ENCODE assay signal across 17 cellular contexts in the genomic region with DNA sequence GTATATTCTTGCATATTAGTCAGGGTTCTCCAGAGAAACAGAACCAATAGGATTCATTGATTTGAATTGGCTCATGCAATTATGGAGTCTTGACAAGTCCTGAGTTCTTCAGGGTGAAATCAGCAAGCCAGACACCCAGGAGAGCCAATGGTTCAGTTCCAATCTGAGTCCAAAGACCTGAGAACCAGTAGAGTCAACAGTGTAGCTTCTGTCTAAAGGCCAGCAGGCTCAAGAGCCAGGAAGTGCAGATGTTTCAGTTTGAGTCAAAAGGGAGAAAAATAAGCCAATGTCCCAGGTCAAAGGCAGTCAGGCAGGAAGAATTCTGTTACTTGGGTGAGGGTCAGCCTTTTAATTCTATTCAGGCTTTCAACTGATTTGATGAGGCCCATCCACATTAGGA. TPM values are rescaled to one million over a fixed set of nuclear protein-coding genes. Genes with fewer than 3 reads are reported as not detected.
A peak's percentile ranks its signal among the peaks of the same experiment; 100 is the strongest.
DNase-seq lines count a peak whose midpoint lies in the region; ATAC-seq, FAIRE-seq and TF ChIP-seq lines count a peak whose summit lies in the region.
"Had no signal": no experiment of that assay in that cellular context is flagged by ENCODE, and none has a peak within 500 bp of the region (broad histone marks: within the 10 kb centered on the region; RNA-seq: fewer than 3 reads in every experiment).

No MANE protein-coding gene starts in this region.

- peaks cover 5% of the 10 kb centered on the region for H3K9me3 ChIP-seq in CD4-positive, alpha-beta T cell (ENCODE audit: control insufficient read depth, low read length)

- no peak overlapping the region for H3K27ac Mint-ChIP-seq in CD4-positive, alpha-beta T cell
- H3K27ac Mint-ChIP-seq in naive thymus-derived CD8-positive, alpha-beta T cell: no peak overlapping the region
- no peak overlapping the region for H3K27ac Mint-ChIP-seq in progenitor cell of endocrine pancreas
- H3K27ac Mint-ChIP-seq: stimulated activated naive CD8-positive, alpha-beta T cell treated with anti-CD3 and anti-CD28 coated beads, Interleukin-15, Interleukin-2, amounts not matched to agents 100 ng/mL and 50 ng/mL, for 24 hours; T-helper 1 cell treated with Interleukin-12 subunit alpha and Interleukin-12 subunit beta and Interleukin-4 antibody, amounts not matched to agents 30 μg/mL and 1 μg/mL, for 36 hours had no signal

- POLR2A ChIA-PET in CD4-positive, alpha-beta T cell (lab: Charles Lee): no interaction called here
- POLR2A ChIA-PET in naive thymus-derived CD8-positive, alpha-beta T cell (lab: Charles Lee): no interaction called here

- no peaks in the 10 kb centered on the region for H3K4me1 Mint-ChIP-seq in CD4-positive, alpha-beta T cell (ENCODE audit: low read depth)
- H3K4me1 Mint-ChIP-seq in naive thymus-derived CD8-positive, alpha-beta T cell: no peaks in the 10 kb centered on the region
- no peaks in the 10 kb centered on the region for H3K4me1 Mint-ChIP-seq in progenitor cell of endocrine pancreas (ENCODE audit: low read depth)

- H3K27ac ChIP-seq in CD4-positive, alpha-beta T cell (ENCODE audit: low read depth, low read length): no peak overlapping the region
- H3K27ac ChIP-seq: gastroesophageal sphincter had no signal

- H3K4me3 Mint-ChIP-seq in CD4-positive, alpha-beta T cell: no peak overlapping the region
- H3K4me3 Mint-ChIP-seq in naive thymus-derived CD8-positive, alpha-beta T cell: no peak overlapping the region
- H3K4me3 Mint-ChIP-seq in progenitor cell of endocrine pancreas (ENCODE audit: low read depth): no peak overlapping the region
- H3K4me3 Mint-ChIP-seq: stimulated activated naive CD8-positive, alpha-beta T cell treated with anti-CD3 and anti-CD28 coated beads, Interleukin-15, Interleukin-2, amounts not matched to agents 100 ng/mL and 50 ng/mL, for 24 hours; T-helper 1 cell treated with Interleukin-12 subunit alpha and Interleukin-12 subunit beta and Interleukin-4 antibody, amounts not matched to agents 30 μg/mL and 1 μg/mL, for 36 hours had no signal

- ATAC-seq in GM18502 (IDR thresholded peaks at IDR 0.05; ENCODE audit: poor library complexity, unreplicated experiment) (peak; percentile 81), GM19395 (IDR thresholded peaks at IDR 0.05; ENCODE audit: unreplicated experiment) (peak; percentile 91), HG02678 (IDR thresholded peaks at IDR 0.05; ENCODE audit: unreplicated experiment) (peak; percentile 81), HG03571 (IDR thresholded peaks at IDR 0.05; ENCODE audit: unreplicated experiment) (peak; percentile 72)
- ATAC-seq in CD4-positive, alpha-beta T cell (ENCODE audit: poor library complexity): no peak
- ATAC-seq in naive thymus-derived CD8-positive, alpha-beta T cell: no peak
- ATAC-seq: gastroesophageal sphincter, right cardiac atrium had no signal

- peaks cover 5% of the 10 kb centered on the region for H3K36me3 Mint-ChIP-seq in CD4-positive, alpha-beta T cell (ENCODE audit: low read depth)
- peaks cover 0 to 12% (median 11%) of the 10 kb centered on the region in 3 donors for H3K36me3 Mint-ChIP-seq in naive thymus-derived CD8-positive, alpha-beta T cell
- H3K36me3 Mint-ChIP-seq in progenitor cell of endocrine pancreas (ENCODE audit: insufficient read depth): no peaks in the 10 kb centered on the region

- no peaks in the 10 kb centered on the region for H3K27me3 ChIP-seq in CD4-positive, alpha-beta T cell (ENCODE audit: control insufficient read depth, insufficient read depth, low read length)
- H3K27me3 ChIP-seq: gastroesophageal sphincter had no signal

- H3K9me3 Mint-ChIP-seq in CD4-positive, alpha-beta T cell: peaks cover 3% of the 10 kb centered on the region
- peaks cover 0 to 27% (median 6%) of the 10 kb centered on the region in 9 donors for H3K9me3 Mint-ChIP-seq in naive thymus-derived CD8-positive, alpha-beta T cell
- peaks cover 3% of the 10 kb centered on the region for H3K9me3 Mint-ChIP-seq in progenitor cell of endocrine pancreas (ENCODE audit: low read depth)

- no peak for FAIRE-seq in RCC 7860 (lab: Jason Lieb, UNC)
- FAIRE-seq: islet of Langerhans had no signal

- H3K27me3 Mint-ChIP-seq in CD4-positive, alpha-beta T cell: no peaks in the 10 kb centered on the region
- H3K27me3 Mint-ChIP-seq in naive thymus-derived CD8-positive, alpha-beta T cell: no peaks in the 10 kb centered on the region
- no peaks in the 10 kb centered on the region for H3K27me3 Mint-ChIP-seq in progenitor cell of endocrine pancreas
- H3K27me3 Mint-ChIP-seq: stimulated activated naive CD8-positive, alpha-beta T cell treated with anti-CD3 and anti-CD28 coated beads, Interleukin-15, Interleukin-2, amounts not matched to agents 100 ng/mL and 50 ng/mL, for 24 hours had no signal

- intact Hi-C loops in CD4-positive, alpha-beta T cell (cut with DNase I, micrococcal nuclease): no loop called here

- no peak for TF ChIP-seq CTCF in CD4-positive, alpha-beta T cell (IDR thresholded peaks at IDR 0.05)
- no peak for TF ChIP-seq CTCF in progenitor cell of endocrine pancreas (IDR thresholded peaks at IDR 0.05; ENCODE audit: unreplicated experiment)

- DNase-seq in CD4-positive, alpha-beta T cell: no peak
- no peak for DNase-seq in RCC 7860 (ENCODE audit: low spot score)
- DNase-seq in naive thymus-derived CD8-positive, alpha-beta T cell: no peak
- DNase-seq in progenitor cell of endocrine pancreas (ENCODE audit: low spot score, unreplicated experiment): no peak
- DNase-seq: activated CD4-positive, alpha-beta T cell treated with anti-CD3 and anti-CD28 coated beads, Interleukin-2, amount 50 U/mL, for 1 hour; NCI-H1417 treated with DMSO at 0.1 percent for 48 hours; NCI-H510A; right cardiac atrium had no signal

- CTCF ChIA-PET in CD4-positive, alpha-beta T cell (lab: Charles Lee): no interaction called here

RNA-seq across cellular contexts. Expression of a gene that starts 37.8 kb away (rescaled TPM):
- total RNA-seq in CD4-positive, alpha-beta T cell: not detected
- total RNA-seq in naive thymus-derived CD8-positive, alpha-beta T cell: not detected
- not detected for polyA plus RNA-seq in naive thymus-derived CD8-positive, alpha-beta T cell
- total RNA-seq in progenitor cell of endocrine pancreas: 0.17 and 0.20 TPM in 2 replicates
- total RNA-seq: gastroesophageal sphincter, myocyte, right cardiac atrium had no signal
- polyA plus RNA-seq: right cardiac atrium had no signal

RNA-seq across cellular contexts. Expression of a gene that starts 46.6 kb away (rescaled TPM):
- 10 to 100 TPM; 11.3 to 13.0 TPM for total RNA-seq in CD4-positive, alpha-beta T cell
- total RNA-seq in naive thymus-derived CD8-positive, alpha-beta T cell: 10 to 100 TPM; 15.5 to 16.3 TPM
- 10 to 100 TPM; 11.0 to 13.0 (median 12.5) TPM for polyA plus RNA-seq in naive thymus-derived CD8-positive, alpha-beta T cell
- total RNA-seq in progenitor cell of endocrine pancreas: 16.9 and 18.4 TPM in 2 replicates

RNA-seq across cellular contexts. Expression of a gene that starts 47.0 kb away (rescaled TPM):
- 1 to 10 TPM; 3.6 to 4.0 TPM for total RNA-seq in CD4-positive, alpha-beta T cell
- total RNA-seq in naive thymus-derived CD8-positive, alpha-beta T cell: 10 to 100 TPM; 18.3 to 19.5 TPM
- 1 to 10 TPM in 1 of 3 donors, under 1 TPM in 2; 0.82 to 2.2 (median 0.93) TPM for polyA plus RNA-seq in naive thymus-derived CD8-positive, alpha-beta T cell
- 41.1 and 45.4 TPM in 2 replicates for total RNA-seq in progenitor cell of endocrine pancreas

Comparison
In these comparisons a context has a peak if more than half of its experiments do, and no peak if none do; other contexts are left out.
1. ATAC-seq: peak in GM18502 (single experiment), GM19395 (single experiment), HG02678 (single experiment) and HG03571 (single experiment); none in CD4-positive, alpha-beta T cell (single experiment) and naive thymus-derived CD8-positive, alpha-beta T cell (0 of 2).